8 cellular contexts compared by ENCODE assay signal in genomic region chr2:47782557-47783490, GRCh38. TPM values are rescaled to one million over a fixed set of nuclear protein-coding genes. Genes with fewer than 3 reads are reported as not detected.
A peak's percentile ranks its signal among the peaks of the same experiment; 100 is the strongest.
DNase-seq lines count a peak whose midpoint lies in the region; ATAC-seq and TF ChIP-seq lines count a peak whose summit lies in the region.

Gene MSH6 (plus strand): TSS chr2:47783145. CDS start chr2:47783234, 89 bp downstream.

- H3K27me3 ChIP-seq in HUES6 (ENCODE audit: control insufficient read depth, insufficient read depth, low read length) (no peaks in the 10 kb centered on the region), OCI-LY1 (ENCODE audit: insufficient read depth, low read length) (no peaks in the 10 kb centered on the region)

- H3K4me1 Mint-ChIP-seq in endothelial cell (ENCODE audit: unreplicated experiment) = peaks cover 11% of the 10 kb centered on the region

- H3F3A ChIP-seq in OCI-LY1 (ENCODE audit: insufficient read depth, low read length) = no peaks in the 10 kb centered on the region

- no peaks in the 10 kb centered on the region for H3K9me2 ChIP-seq in OCI-LY1 (ENCODE audit: low read depth, low read length)

- H3K27me3 Mint-ChIP-seq in endothelial cell (ENCODE audit: unreplicated experiment) = no peaks in the 10 kb centered on the region

- H3K9me3 Mint-ChIP-seq in endothelial cell (ENCODE audit: unreplicated experiment) = no peaks in the 10 kb centered on the region

- H3K4me3 Mint-ChIP-seq in endothelial cell (ENCODE audit: unreplicated experiment) = peak within 1 kb of the TSS; percentile 92

- H3K36me3 ChIP-seq in HUES6 (ENCODE audit: control insufficient read depth, insufficient read depth, low read length) (peaks cover 28% of the 10 kb centered on the region), OCI-LY1 (ENCODE audit: insufficient read depth, low read length) (peaks cover 30% of the 10 kb centered on the region)

- H3K9me3 ChIP-seq in HUES6 (ENCODE audit: control insufficient read depth, insufficient read depth, low read depth, low read length) = no peaks in the 10 kb centered on the region; the same call in 1 of the 2 replicates
- no peaks in the 10 kb centered on the region for H3K9me3 ChIP-seq in OCI-LY1 (ENCODE audit: low read length)

- peak within 1 kb of the TSS; percentile 36 for H3K27ac Mint-ChIP-seq in endothelial cell (ENCODE audit: unreplicated experiment)

- peak; percentile 98 for DNase-seq in D341Med (ENCODE audit: low spot score)
- DNase-seq in activated CD8-positive, alpha-beta memory T cell treated with anti-CD3 and anti-CD28 coated beads, Interleukin-2, amount 50 U/mL, for 48 hours = peak; percentile 92
- peak; percentile 91 for DNase-seq in endothelial cell (ENCODE audit: low spot score)
- DNase-seq in middle frontal gyrus (ENCODE audit: extremely low spot score, low spot score) = peak; percentile 85
- peak; percentile 76 to 82 for DNase-seq in stimulated activated CD8-positive, alpha-beta memory T cell treated with anti-CD3 and anti-CD28 coated beads, Interleukin-2, amount 100 ng/mL, for 48 hours (ENCODE audit: low read depth in 2 of 2)

- peak within 1 kb of the TSS; percentile 88 for H3K9ac ChIP-seq in HUES6 (ENCODE audit: low read length)
- H3K9ac ChIP-seq in OCI-LY1 (ENCODE audit: low read length) = peak within 1 kb of the TSS; percentile 99

- peak; percentile 74 for ATAC-seq in GM21447 (IDR thresholded peaks at IDR 0.05; ENCODE audit: unreplicated experiment)

- peak within 1 kb of the TSS; percentile 73 for H3K4me3 ChIP-seq in HUES6 (ENCODE audit: low read depth, low read length)
- H3K4me3 ChIP-seq in OCI-LY1 (ENCODE audit: low read depth, low read length, poor library complexity, severe bottlenecking) = peak within 1 kb of the TSS; percentile 92

- TF ChIP-seq CTCF in OCI-LY1 (IDR thresholded peaks at IDR 0.05; ENCODE audit: low read length) = no peak
- TF ChIP-seq CTCF in endothelial cell (IDR thresholded peaks at IDR 0.05; ENCODE audit: unreplicated experiment) = no peak

- 0 out of 2 replicates have a peak within 1 kb of the TSS, but pooled peaks have one; percentile 5 for H2AFZ ChIP-seq in OCI-LY1 (ENCODE audit: low read length)

- peak within 1 kb of the TSS; percentile 92 for H3K4me2 ChIP-seq in OCI-LY1 (ENCODE audit: low read length)

- no peaks in the 10 kb centered on the region for H3K36me3 Mint-ChIP-seq in endothelial cell (ENCODE audit: low read depth, unreplicated experiment)

- H3K27ac ChIP-seq in HUES6 (ENCODE audit: low read depth, low read length) (peak within 1 kb of the TSS; percentile 85), OCI-LY1 (ENCODE audit: low read depth, low read length, poor library complexity, severe bottlenecking) (peak within 1 kb of the TSS; percentile 95)

- H3K4me1 ChIP-seq in HUES6 (ENCODE audit: control insufficient read depth, insufficient read depth, low read length) (peaks cover 8% of the 10 kb centered on the region), OCI-LY1 (ENCODE audit: insufficient read depth, low read length, severe bottlenecking) (peaks cover 61% of the 10 kb centered on the region)

- peaks cover 39% of the 10 kb centered on the region for H3K79me2 ChIP-seq in OCI-LY1 (ENCODE audit: insufficient read depth, low read length)

- no peaks in the 10 kb centered on the region for H4K20me1 ChIP-seq in OCI-LY1 (ENCODE audit: insufficient read depth, low read length)

RNA-seq across cellular contexts. Expression of gene MSH6, which starts in this region (rescaled TPM):
- total RNA-seq in endothelial cell (ENCODE audit: unreplicated experiment) = 82.0 TPM

Comparison
In these comparisons a context has a peak if more than half of its experiments do, and no peak if none do; other contexts are left out.
1. Peak in every context shown above with its lines: DNase-seq, ATAC-seq, H3K4me3 ChIP-seq and H3K27ac ChIP-seq.